In genomic region chr21:39012314-39013230, GRCh38 we compare ENCODE assay signal across 16 cellular contexts.
DNase-seq lines count a peak whose midpoint lies in the region; ATAC-seq, FAIRE-seq and TF ChIP-seq lines count a peak whose summit lies in the region.
"Had no signal": no experiment of that assay in that cellular context is flagged by ENCODE, and none has a peak within 500 bp of the region (broad histone marks: within the 10 kb centered on the region; RNA-seq: fewer than 3 reads in every experiment).

No MANE protein-coding gene starts in this region.

- H3K9me3 ChIP-seq in Loucy (ENCODE audit: insufficient read depth, low read depth, low read length) (no peaks in the 10 kb centered on the region), GM12878 (replicated peaks; ENCODE audit: control insufficient read depth, insufficient read depth, low read length) (no peaks in the 10 kb centered on the region; the same call in 2 of the 3 replicates), neural cell (ENCODE audit: low read length) (no peaks in the 10 kb centered on the region), Peyer's patch (no peaks in the 10 kb centered on the region), breast epithelium (no peaks in the 10 kb centered on the region)
- H3K9me3 ChIP-seq: SK-N-SH had no signal

- H3K9me2 ChIP-seq in GM23338 (ENCODE audit: insufficient read depth) (no peaks in the 10 kb centered on the region), Loucy (replicated peaks; ENCODE audit: low read depth, low read length) (no peaks in the 10 kb centered on the region), neural cell (ENCODE audit: insufficient read depth, low read length) (no peaks in the 10 kb centered on the region)
- H3K9me2 ChIP-seq: SK-N-SH had no signal

- RAD21 ChIA-PET in GM12878 (lab: Charles Lee; ENCODE audit: unreplicated experiment), result no interaction called here

- in situ Hi-C loops in GM12878 (cut with MboI), result no loop called here

- TF ChIP-seq EP300 in GM12878 (IDR thresholded peaks at IDR 0.05; ENCODE audit: borderline replicate concordance in 1 of 2, control insufficient read depth in 1 of 2, low read depth in 2 of 2, low read length in 2 of 2) (no peak), neural cell (conservative IDR thresholded peaks at IDR 0.05; ENCODE audit: poor library complexity, severe bottlenecking) (no peak)

- POLR2A ChIA-PET in GM12878 (lab: Charles Lee), result no interaction called here

- intact Hi-C loops in GM12878 (cut with micrococcal nuclease; ENCODE audit: unreplicated experiment) (no loop called here), breast epithelium (cut with DNase I; ENCODE audit: low total_unique reads) (no loop called here)

- peak in 1 of 2 experiments; percentile 49; a peak in 2 of 4 replicates for TF ChIP-seq CTCF in GM23338 (conservative IDR thresholded peaks at IDR 0.05; ENCODE audit: low read depth in 2 of 2)
- TF ChIP-seq CTCF in Loucy (conservative IDR thresholded peaks at IDR 0.05; ENCODE audit: low read length), result peak; percentile 35; the same call in 1 of the 2 replicates
- no peak for TF ChIP-seq CTCF in GM12878 (IDR thresholded peaks at IDR 0.05 in 2 of 3, conservative IDR thresholded peaks at IDR 0.05 in 1 of 3; ENCODE audit: control insufficient read depth in 2 of 3, extremely low read depth in 1 of 3, insufficient read depth in 1 of 3, low read depth in 3 of 3, low read length in 3 of 3)
- TF ChIP-seq CTCF in neural cell (IDR thresholded peaks at IDR 0.05; ENCODE audit: poor library complexity, severe bottlenecking), result no peak
- no peak for TF ChIP-seq CTCF in Peyer's patch (IDR thresholded peaks at IDR 0.05)
- TF ChIP-seq CTCF in breast epithelium (IDR thresholded peaks at IDR 0.05), result no peak

- H3K4me3 ChIP-seq in GM23338, result no peak overlapping the region
- H3K4me3 ChIP-seq in Loucy (ENCODE audit: low read length, poor library complexity, severe bottlenecking), result no peak overlapping the region
- H3K4me3 ChIP-seq in GM12878, result no peak overlapping the region
- H3K4me3 ChIP-seq in neural cell (ENCODE audit: low read length), result no peak overlapping the region
- no peak overlapping the region for H3K4me3 ChIP-seq in Peyer's patch
- no peak overlapping the region for H3K4me3 ChIP-seq in breast epithelium

- H4K20me1 ChIP-seq in GM23338 (replicated peaks; ENCODE audit: insufficient read depth) (no peaks in the 10 kb centered on the region), Loucy (ENCODE audit: insufficient read depth, low read length, poor library complexity, severe bottlenecking) (no peaks in the 10 kb centered on the region), GM12878 (ENCODE audit: control insufficient read depth, insufficient read depth) (no peaks in the 10 kb centered on the region), neural cell (ENCODE audit: insufficient read depth) (no peaks in the 10 kb centered on the region)

- CTCF ChIA-PET in GM12878 (lab: Yijun Ruan, JAX), result no interaction called here

- no peak overlapping the region for H3K4me2 ChIP-seq in GM23338
- no peak overlapping the region for H3K4me2 ChIP-seq in Loucy (ENCODE audit: low read depth, low read length, poor library complexity, severe bottlenecking)
- H3K4me2 ChIP-seq in GM12878 (ENCODE audit: control insufficient read depth, insufficient read depth), result no peak overlapping the region
- no peak overlapping the region for H3K4me2 ChIP-seq in neural cell (ENCODE audit: low read length)
- H3K4me2 ChIP-seq: KMS-11, SK-N-SH had no signal

- H3K36me3 Mint-ChIP-seq in GM23338 (ENCODE audit: low read depth), result no peaks in the 10 kb centered on the region; the same call in 2 of the 3 replicates
- H3K36me3 Mint-ChIP-seq: T-cell had no signal

- BruUV-seq in GM12878 (replicated peaks; lab: Mats Ljungman, UMichigan), result no TSS peak

- WGBS in GM12878 (ENCODE audit: insufficient coverage, insufficient replicate concordance, low lambda C conversion rate, missing lambda C conversion rate), result 39% methylated on average over 15 of the region's 15 CpGs

- no peaks in the 10 kb centered on the region for H3K9me3 Mint-ChIP-seq in GM23338
- H3K9me3 Mint-ChIP-seq: T-cell had no signal

- FAIRE-seq in GM12878 (lab: Jason Lieb, UNC), result no peak

- H3K9ac ChIP-seq in Loucy (ENCODE audit: low read depth, low read length, poor library complexity, severe bottlenecking), result no peak overlapping the region
- H3K9ac ChIP-seq in GM12878 (ENCODE audit: control insufficient read depth, insufficient read depth, low read length), result no peak overlapping the region
- H3K9ac ChIP-seq in neural cell (ENCODE audit: low read length), result no peak overlapping the region
- H3K9ac ChIP-seq: KMS-11, SK-N-SH had no signal

- no peaks in the 10 kb centered on the region for H3K36me3 ChIP-seq in GM23338 (ENCODE audit: insufficient read depth)
- H3K36me3 ChIP-seq in Loucy (ENCODE audit: insufficient read depth, low read length), result no peaks in the 10 kb centered on the region
- no peaks in the 10 kb centered on the region for H3K36me3 ChIP-seq in GM12878 (ENCODE audit: control insufficient read depth in 2 of 2, insufficient read depth in 2 of 2, low read length in 1 of 2)
- H3K36me3 ChIP-seq in neural cell (ENCODE audit: insufficient read depth, low read length), result no peaks in the 10 kb centered on the region
- no peaks in the 10 kb centered on the region for H3K36me3 ChIP-seq in Peyer's patch
- H3K36me3 ChIP-seq in breast epithelium, result no peaks in the 10 kb centered on the region

- no peak overlapping the region for H3K27ac ChIP-seq in GM23338 (ENCODE audit: low read depth)
- no peak overlapping the region for H3K27ac ChIP-seq in GM12878 (ENCODE audit: control insufficient read depth, insufficient read depth)
- no peak overlapping the region for H3K27ac ChIP-seq in neural cell (ENCODE audit: low read length)
- H3K27ac ChIP-seq in Peyer's patch, result no peak overlapping the region
- no peak overlapping the region for H3K27ac ChIP-seq in breast epithelium
- H3K27ac ChIP-seq: C4-2B, KMS-11 had no signal

- TF ChIP-seq RAD21 in GM12878 (IDR thresholded peaks at IDR 0.05; ENCODE audit: insufficient read depth, low read depth, low read length) (no peak), neural cell (conservative IDR thresholded peaks at IDR 0.05) (no peak)

- SMC1A ChIA-PET in GM12878 (lab: Charles Lee; ENCODE audit: uncharacterized antibody, unreplicated experiment), result no interaction called here

- no peak for TF ChIP-seq POLR2A in GM12878 (IDR thresholded peaks at IDR 0.05; ENCODE audit: low read depth, low read length)
- TF ChIP-seq POLR2A in Peyer's patch (IDR thresholded peaks at IDR 0.05), result no peak
- TF ChIP-seq POLR2A in breast epithelium (IDR thresholded peaks at IDR 0.05), result no peak

- no peak overlapping the region for H2AFZ ChIP-seq in GM23338
- H2AFZ ChIP-seq in Loucy (ENCODE audit: low read length), result no peak overlapping the region
- no peak overlapping the region for H2AFZ ChIP-seq in GM12878 (ENCODE audit: control insufficient read depth, low read depth, low read length)
- no peak overlapping the region for H2AFZ ChIP-seq in neural cell (ENCODE audit: low read depth, low read length)

- no peak overlapping the region for H3K27ac Mint-ChIP-seq in GM23338
- H3K27ac Mint-ChIP-seq: T-cell had no signal

- H3K4me1 Mint-ChIP-seq in GM23338, result peaks cover 2% of the 10 kb centered on the region
- H3K4me1 Mint-ChIP-seq: T-cell had no signal

- no peak overlapping the region for H3K4me3 Mint-ChIP-seq in GM23338
- H3K4me3 Mint-ChIP-seq: T-cell had no signal

- H3K79me2 ChIP-seq in GM23338 (replicated peaks; ENCODE audit: insufficient read depth) (no peaks in the 10 kb centered on the region), Loucy (ENCODE audit: insufficient read depth, low read length) (no peaks in the 10 kb centered on the region), GM12878 (ENCODE audit: control insufficient read depth, insufficient read depth, low read length) (no peaks in the 10 kb centered on the region), neural cell (replicated peaks; ENCODE audit: insufficient read depth, low read length) (no peaks in the 10 kb centered on the region)

- H3F3A ChIP-seq in GM23338 (replicated peaks; ENCODE audit: low read depth), result no peaks in the 10 kb centered on the region
- H3F3A ChIP-seq in Loucy (ENCODE audit: low read depth), result no peaks in the 10 kb centered on the region
- H3F3A ChIP-seq in neural cell (ENCODE audit: insufficient read depth, low read length, poor library complexity, severe bottlenecking), result no peaks in the 10 kb centered on the region

- peak; percentile 39; the same call in 2 of the 3 replicates for ATAC-seq in GM23338
- no peak for ATAC-seq in GM12878
- ATAC-seq: T-cell had no signal

- H3K27me3 Mint-ChIP-seq in GM23338 (ENCODE audit: insufficient read depth, low read depth, poor library complexity), result peaks cover 3% of the 10 kb centered on the region

- H3K27me3 ChIP-seq in GM23338 (ENCODE audit: insufficient read depth) (no peaks in the 10 kb centered on the region), Loucy (ENCODE audit: insufficient read depth, low read length, poor library complexity, severe bottlenecking) (no peaks in the 10 kb centered on the region), GM12878 (replicated peaks in 1 of 2; ENCODE audit: control insufficient read depth in 2 of 2, insufficient read depth in 2 of 2, low read length in 1 of 2) (no peaks in the 10 kb centered on the region), neural cell (ENCODE audit: insufficient read depth, low read depth, low read length) (no peaks in the 10 kb centered on the region), Peyer's patch (no peaks in the 10 kb centered on the region), breast epithelium (no peaks in the 10 kb centered on the region)

- DNase-seq in GM23338 (ENCODE audit: low spot score) (no peak), GM12878 (ENCODE audit: low read depth, low spot score) (no peak), OCI-M1 (lab: John Stamatoyannopoulos, UW) (no peak), Peyer's patch (no peak), breast epithelium (ENCODE audit: low spot score in 2 of 2) (no peak)
- DNase-seq: H7, MM.1S, NCI-H187 treated with DMSO at 0.1 percent for 48 hours, NCI-H748 treated with DMSO at 0.1 percent for 48 hours, SHP77, SK-N-SH, T-cell had no signal

- H3K4me1 ChIP-seq in GM23338 (ENCODE audit: insufficient read depth) (no peaks in the 10 kb centered on the region), Loucy (ENCODE audit: insufficient read depth, low read length, poor library complexity, severe bottlenecking) (peaks cover 37% of the 10 kb centered on the region), GM12878 (ENCODE audit: control insufficient read depth, insufficient read depth, low read length) (no peaks in the 10 kb centered on the region), Peyer's patch (no peaks in the 10 kb centered on the region), breast epithelium (peaks cover 0 to 1% of the 10 kb centered on the region in 2 donors)

TF ChIP-seq in GM12878, 131 proteins besides CTCF, POLR2A, EP300 and RAD21 (continues in another document):
- TF ChIP-seq KAT2A (conservative IDR thresholded peaks at IDR 0.05; ENCODE audit: control insufficient read depth, low read depth, low read length), result no peak
